Comparison of ENCODE assay signal across 8 cellular contexts in the genomic region with DNA sequence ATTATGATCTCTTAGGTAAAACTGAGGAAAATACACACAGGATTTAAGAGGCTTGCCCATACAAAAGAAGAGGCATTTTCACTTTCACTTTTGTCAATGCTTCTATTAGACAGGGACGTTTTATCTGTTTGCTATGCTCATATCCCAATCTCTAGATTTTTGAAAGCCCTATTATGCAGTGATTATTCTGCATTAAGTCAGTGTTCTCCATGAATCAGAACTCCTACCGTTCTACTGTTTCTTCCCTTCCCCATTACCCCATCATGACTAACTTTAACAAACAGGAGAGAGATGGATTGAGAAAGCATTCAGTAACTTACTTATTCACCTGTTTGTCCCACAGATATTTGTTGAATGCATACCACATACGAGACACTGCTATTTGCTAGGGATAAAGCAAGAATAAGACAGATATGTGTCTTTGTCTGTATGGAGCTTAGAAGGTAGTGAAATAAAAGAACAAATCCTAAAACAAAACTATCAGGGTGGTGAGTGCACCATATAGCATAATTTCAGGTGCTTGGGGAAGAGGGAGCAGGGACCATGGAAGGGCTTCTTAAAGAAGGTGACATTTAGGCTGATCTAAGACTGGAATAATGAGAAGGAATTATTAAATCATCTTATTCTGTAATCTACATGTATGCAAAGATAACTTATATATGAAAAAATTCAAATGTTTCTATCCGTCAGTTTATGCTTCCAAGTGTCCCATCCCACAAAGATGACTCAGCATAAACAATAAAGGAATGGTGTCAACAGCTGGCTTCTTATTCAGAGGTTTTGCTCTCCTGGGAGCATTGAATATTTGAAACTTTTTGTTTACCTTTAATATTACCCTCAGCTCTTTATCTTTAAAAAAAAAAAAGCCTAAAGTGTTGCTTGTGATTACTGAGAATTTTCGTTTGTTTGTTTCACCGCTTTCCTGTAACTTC.
A peak's percentile ranks its signal among the peaks of the same experiment; 100 is the strongest.
DNase-seq lines count a peak whose midpoint lies in the region; ATAC-seq and TF ChIP-seq lines count a peak whose summit lies in the region.

No MANE protein-coding gene starts in this region.

- no peaks in the 10 kb centered on the region for H3K27me3 ChIP-seq in gastroesophageal sphincter
- no peaks in the 10 kb centered on the region for H3K27me3 ChIP-seq in transverse colon

- peaks cover 20% of the 10 kb centered on the region for H3K4me1 Mint-ChIP-seq in activated naive CD4-positive, alpha-beta T cell treated with anti-CD3 and anti-CD28 coated beads, Interleukin-2, amount 50 U/mL, for 24 hours
- H3K4me1 Mint-ChIP-seq in T-cell, result peaks cover 16 to 20% (median 16%) of the 10 kb centered on the region in 3 donors

- H3K9me3 Mint-ChIP-seq in activated naive CD4-positive, alpha-beta T cell treated with anti-CD3 and anti-CD28 coated beads, Interleukin-2, amount 50 U/mL, for 24 hours, result no peaks in the 10 kb centered on the region
- H3K9me3 Mint-ChIP-seq in T-cell, result peaks cover 0 to 3% (median 0%) of the 10 kb centered on the region in 3 donors

- no peak overlapping the region for H3K27ac ChIP-seq in gastroesophageal sphincter
- peak overlapping the region in 3 of 4 donors; percentile 12 to 23 (median 20) for H3K27ac ChIP-seq in transverse colon

- H3K4me1 ChIP-seq in gastroesophageal sphincter (no peaks in the 10 kb centered on the region), transverse colon (peaks cover 0 to 13% (median 2%) of the 10 kb centered on the region in 4 donors)

- H3K27ac Mint-ChIP-seq in activated naive CD4-positive, alpha-beta T cell treated with anti-CD3 and anti-CD28 coated beads, Interleukin-2, amount 50 U/mL, for 24 hours, result peak overlapping the region; percentile 16
- H3K27ac Mint-ChIP-seq in T-cell, result peak overlapping the region; percentile 55 to 89

- WGBS in gastroesophageal sphincter (ENCODE audit: low coverage in 1 of 2), 2 donors, result 35 to 51% methylated on average over 5 to 6 of the region's 6 CpGs
- WGBS in transverse colon (ENCODE audit: low coverage in 1 of 2), 2 donors, result 37 to 44% methylated on average over 6 of the region's 6 CpGs

- peak overlapping the region; percentile 85 for H3K4me3 Mint-ChIP-seq in activated naive CD4-positive, alpha-beta T cell treated with anti-CD3 and anti-CD28 coated beads, Interleukin-2, amount 50 U/mL, for 24 hours
- H3K4me3 Mint-ChIP-seq in T-cell, result peak overlapping the region; percentile 80 to 83 (median 81)

- peak overlapping the region; percentile 34 for H3K4me3 ChIP-seq in gastroesophageal sphincter
- H3K4me3 ChIP-seq in transverse colon, result peak overlapping the region in 3 of 4 donors; percentile 2 to 40 (median 4)

- TF ChIP-seq EP300 in gastroesophageal sphincter (IDR thresholded peaks at IDR 0.05) (no peak), transverse colon (IDR thresholded peaks at IDR 0.05; ENCODE audit: low read depth) (no peak)

- TF ChIP-seq POLR2A in gastroesophageal sphincter (IDR thresholded peaks at IDR 0.05) (no peak), transverse colon (IDR thresholded peaks at IDR 0.05) (no peak)

- intact Hi-C loops in transverse colon (cut with DNase I; ENCODE audit: low total_unique reads), result no loop called here

- CTCF ChIA-PET in T-cell (lab: Charles Lee), result interaction anchor here in 1 of 2 donors (0.6 kb wide), 1 partner anchor 29 kb away, joined by 3 read pairs; no protein-coding TSS in a partner anchor

- POLR2A ChIA-PET in T-cell (lab: Charles Lee), result interaction anchor here (0.6 kb wide), 2 partner anchors 269 to 1023 kb away, joined by 5 read pairs; no protein-coding TSS in a partner anchor

- peaks cover 1% of the 10 kb centered on the region for H3K27me3 Mint-ChIP-seq in activated naive CD4-positive, alpha-beta T cell treated with anti-CD3 and anti-CD28 coated beads, Interleukin-2, amount 50 U/mL, for 24 hours
- peaks cover 3 to 6% of the 10 kb centered on the region in 2 donors for H3K27me3 Mint-ChIP-seq in T-cell

- ATAC-seq in HG03064 (IDR thresholded peaks at IDR 0.05; ENCODE audit: low read depth, unreplicated experiment) (peak; percentile 72), T-cell (replicated peaks in 1 of 4) (peak in 1 of 4 experiments; percentile 46), gastroesophageal sphincter (no peak)

- H3K36me3 ChIP-seq in gastroesophageal sphincter (no peaks in the 10 kb centered on the region), transverse colon (no peaks in the 10 kb centered on the region)

- TF ChIP-seq CTCF in gastroesophageal sphincter (IDR thresholded peaks at IDR 0.05) (no peak), transverse colon (IDR thresholded peaks at IDR 0.05) (no peak)

- no peak for DNase-seq in activated naive CD4-positive, alpha-beta T cell (lab: John Stamatoyannopoulos, UW)
- no peak for DNase-seq in T-cell
- DNase-seq in transverse colon, result no peak
- no peak for DNase-seq in cerebellar nuclear complex (lab: John Stamatoyannopoulos, UW)
- DNase-seq in AG20443 (ENCODE audit: low spot score), result no peak

- H3K36me3 Mint-ChIP-seq in activated naive CD4-positive, alpha-beta T cell treated with anti-CD3 and anti-CD28 coated beads, Interleukin-2, amount 50 U/mL, for 24 hours, result no peaks in the 10 kb centered on the region
- H3K36me3 Mint-ChIP-seq in T-cell, result peaks cover 4% of the 10 kb centered on the region

- in situ Hi-C loops in transverse colon (cut with MboI; ENCODE audit: low pct_ligation_motif_present in 1 of 4, low pct_unique_long_range_greater_than_20kb in 1 of 4, low sequenced_read_pairs in 3 of 4), result no loop called here

- H3K9me3 ChIP-seq in gastroesophageal sphincter, result peaks cover 0 to 6% (median 0%) of the 10 kb centered on the region in 3 donors
- no peaks in the 10 kb centered on the region for H3K9me3 ChIP-seq in transverse colon

Comparison
In these comparisons a context has a peak if more than half of its experiments do, and no peak if none do; other contexts are left out.
1. H3K27ac ChIP-seq: peak in transverse colon (3 of 4); none in gastroesophageal sphincter (0 of 4).